ENCODE assay signal across 27 cellular contexts in the genomic region with DNA sequence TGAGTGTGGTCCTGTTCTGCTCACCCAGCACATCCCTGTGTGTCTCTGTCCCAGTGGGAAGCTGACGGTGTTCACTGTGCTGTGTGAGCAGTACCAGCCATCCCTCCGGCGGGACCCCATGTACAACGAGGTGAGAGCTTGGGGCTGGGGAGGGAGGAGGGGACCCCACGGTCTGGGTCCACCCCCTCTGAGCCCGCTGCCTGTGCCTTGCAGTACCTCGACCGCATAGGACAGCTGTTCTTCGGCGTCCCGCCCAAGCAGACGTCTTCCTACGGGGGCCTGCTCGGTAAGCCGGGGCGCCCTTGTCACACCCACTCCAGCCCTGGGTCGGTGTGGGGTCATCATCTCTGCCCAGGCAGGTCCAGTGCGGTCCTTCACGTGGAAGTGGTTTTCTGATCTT.
"Had no signal": no experiment of that assay in that cellular context is flagged by ENCODE, and none has a peak within 500 bp of the region (broad histone marks: within the 10 kb centered on the region; RNA-seq: fewer than 3 reads in every experiment).

No MANE protein-coding gene starts in this region.

- DNase-seq: activated CD4-positive, alpha-beta T cell treated with anti-CD3 and anti-CD28 coated beads for 36 hours; activated CD4-positive, CD25-positive, alpha-beta regulatory T cell; activated CD8-positive, alpha-beta T cell treated with anti-CD3 and anti-CD28 coated beads, Interleukin-2, amount 10 ng/mL, durations not matched to agents 7 days and 5 days; activated naive CD4-positive, alpha-beta T cell treated with Interleukin-2 at 50 U/mL for 16 hours; activated T-cell treated with anti-CD3 and anti-CD28 coated beads for 4 hours; activated T-cell treated with anti-CD3 and anti-CD28 coated beads, Interleukin-2, amount 50 U/mL, for 72 hours; anterior cingulate cortex; body of pancreas; cortex of kidney; islet precursor cell; left cardiac atrium; mammary epithelial cell; naive B cell; occipital lobe; stimulated activated CD4-positive, alpha-beta T cell treated with anti-CD3 and anti-CD28 coated beads, Interleukin-4, amount 100 ng/mL, for 24 hours; stimulated activated naive CD4-positive, alpha-beta T cell; T-helper 1 cell; testis; transverse colon had no signal

- H3K9me3 Mint-ChIP-seq: neural crest cell; T-helper 2 cell treated with Interferon-gamma antibody and Interleukin-4, amounts not matched to agents 5 μg/mL and 100 μg/mL, for 36 hours had no signal

- H3K4me3 Mint-ChIP-seq: activated CD4-positive, alpha-beta T cell treated with anti-CD3 and anti-CD28 coated beads for 36 hours; activated CD8-positive, alpha-beta T cell treated with anti-CD3 and anti-CD28 coated beads, Interleukin-2, amount 10 ng/mL, durations not matched to agents 7 days and 5 days; activated naive CD8-positive, alpha-beta T cell; activated T-cell treated with anti-CD3 and anti-CD28 coated beads, Interleukin-2, amount 50 U/mL, for 72 hours; naive B cell; neural crest cell; T-helper 2 cell treated with Interferon-gamma antibody and Interleukin-4, amounts not matched to agents 5 μg/mL and 100 μg/mL, for 36 hours had no signal

- H3K4me1 ChIP-seq: body of pancreas, testis had no signal

- H3K4me3 ChIP-seq: body of pancreas, gastroesophageal sphincter, hepatocyte, skin epidermis, testis, transverse colon had no signal

- FAIRE-seq: endothelial cell of umbilical vein had no signal

- H3K27me3 Mint-ChIP-seq: activated CD4-positive, alpha-beta T cell treated with anti-CD3 and anti-CD28 coated beads for 36 hours; activated naive CD8-positive, alpha-beta T cell; naive B cell had no signal

- H3K9me3 ChIP-seq: body of pancreas, gastroesophageal sphincter, testis, transverse colon had no signal

- H3K27me3 ChIP-seq: body of pancreas, gastroesophageal sphincter, hepatocyte, testis, transverse colon had no signal

- H3K4me1 Mint-ChIP-seq: activated CD4-positive, alpha-beta T cell treated with anti-CD3 and anti-CD28 coated beads for 36 hours; neural crest cell had no signal

- H3K27ac Mint-ChIP-seq: activated CD4-positive, alpha-beta T cell treated with anti-CD3 and anti-CD28 coated beads for 36 hours; activated CD8-positive, alpha-beta T cell treated with anti-CD3 and anti-CD28 coated beads, Interleukin-2, amount 10 ng/mL, durations not matched to agents 7 days and 5 days; activated T-cell treated with anti-CD3 and anti-CD28 coated beads, Interleukin-2, amount 50 U/mL, for 72 hours; T-helper 2 cell treated with Interferon-gamma antibody and Interleukin-4, amounts not matched to agents 5 μg/mL and 100 μg/mL, for 36 hours had no signal

- H3K27ac ChIP-seq: body of pancreas, gastroesophageal sphincter, hepatocyte, skin epidermis, testis, transverse colon had no signal

- ATAC-seq: activated CD4-positive, alpha-beta T cell treated with anti-CD3 and anti-CD28 coated beads for 36 hours; activated CD8-positive, alpha-beta T cell treated with anti-CD3 and anti-CD28 coated beads, Interleukin-2, amount 10 ng/mL, durations not matched to agents 7 days and 5 days; activated T-cell treated with anti-CD3 and anti-CD28 coated beads, Interleukin-2, amount 50 U/mL, for 72 hours; body of pancreas; gastroesophageal sphincter; left cardiac atrium; sciatic nerve had no signal
